ENCODE assay signal across 17 cellular contexts in the genomic region with DNA sequence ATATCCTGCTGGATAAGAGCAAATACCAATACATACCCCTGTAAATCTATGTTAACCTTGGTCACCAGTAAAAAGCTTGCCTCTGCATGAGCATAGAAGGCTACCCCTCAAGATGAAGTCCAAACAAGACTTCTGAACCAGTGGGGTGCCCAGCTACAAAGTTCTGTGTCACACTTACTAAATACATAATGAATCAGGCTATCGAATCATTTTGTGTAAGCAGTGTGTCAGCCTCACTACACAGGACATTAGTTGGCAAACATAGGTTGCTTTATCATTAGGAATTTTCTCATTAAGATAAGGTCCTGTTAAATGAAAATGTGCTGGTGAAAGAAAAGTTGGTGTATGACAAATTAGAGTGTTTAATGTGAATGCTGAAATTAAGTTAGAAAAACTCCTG.
"Had no signal": no experiment of that assay in that cellular context is flagged by ENCODE, and none has a peak within 500 bp of the region (broad histone marks: within the 10 kb centered on the region; RNA-seq: fewer than 3 reads in every experiment).

No MANE protein-coding gene starts in this region.

- H3K36me3 ChIP-seq: gastroesophageal sphincter, left lung, lower lobe of right lung had no signal

- H3K4me3 ChIP-seq: gastroesophageal sphincter, left lung, lower lobe of right lung, skin epidermis had no signal

- FAIRE-seq: colon, keratinocyte had no signal

- ATAC-seq: effector memory CD8-positive, alpha-beta T cell; gastroesophageal sphincter; left lung; lower lobe of right lung; sciatic nerve had no signal

- H3K27me3 ChIP-seq: gastroesophageal sphincter, left lung had no signal

- H3K4me1 ChIP-seq: gastroesophageal sphincter, left lung, lower lobe of right lung had no signal

- DNase-seq: cerebellar nuclear complex; effector memory CD8-positive, alpha-beta T cell; erythroblast; glutamatergic neuron; left lung; lower lobe of right lung; mesendoderm; naive B cell; nephron progenitor cell; stimulated activated CD4-positive, alpha-beta T cell treated with anti-CD3 and anti-CD28 coated beads, Interleukin-2, amount 100 ng/mL, for 24 hours; stimulated activated naive CD4-positive, alpha-beta T cell treated with Interleukin-2 at 50 U/mL for 16 hours; trophoblast cell had no signal

- H3K27ac ChIP-seq: gastroesophageal sphincter, left lung, lower lobe of right lung, skin epidermis had no signal

- H3K9me3 ChIP-seq: lower lobe of right lung had no signal
